ENCODE assay signal across 8 cellular contexts in genomic region chr19:1249990-1250298, GRCh38. TPM values are rescaled to one million over a fixed set of nuclear protein-coding genes. Genes with fewer than 3 reads are reported as not detected.
DNase-seq lines count a peak whose midpoint lies in the region; ATAC-seq and TF ChIP-seq lines count a peak whose summit lies in the region.

No MANE protein-coding gene starts in this region.

- ATAC-seq in GM18498 (IDR thresholded peaks at IDR 0.05; ENCODE audit: unreplicated experiment) (peak; percentile 0), T-cell (replicated peaks in 1 of 4) (no peak), GM18867 (IDR thresholded peaks at IDR 0.05; ENCODE audit: unreplicated experiment) (no peak), HG03432 (IDR thresholded peaks at IDR 0.05; ENCODE audit: unreplicated experiment) (no peak)

- H3K9me3 Mint-ChIP-seq in T-cell = no peaks in the 10 kb centered on the region

- 0 to 1% methylated on average over 45 of the region's 45 CpGs for WGBS in sigmoid colon, 2 donors

- peak overlapping the region; percentile 73 to 91 (median 82) for H3K4me3 Mint-ChIP-seq in T-cell

- H3K36me3 ChIP-seq in sigmoid colon = peaks cover 3 to 25% (median 10%) of the 10 kb centered on the region in 4 donors

- no peak for TF ChIP-seq CTCF in fibroblast of the aortic adventitia (IDR thresholded peaks at IDR 0.05; ENCODE audit: insufficient read depth, low read length)
- TF ChIP-seq CTCF in sigmoid colon (IDR thresholded peaks at IDR 0.05) = no peak

- H3K27ac Mint-ChIP-seq in T-cell = peak overlapping the region in 1 of 2 donors; percentile 73

- CTCF ChIA-PET in T-cell (lab: Charles Lee) = no interaction called here

- POLR2A ChIA-PET in T-cell (lab: Charles Lee) = no interaction called here

- TF ChIP-seq EP300 in sigmoid colon (IDR thresholded peaks at IDR 0.05) = no peak

- no peaks in the 10 kb centered on the region for H3K27me3 Mint-ChIP-seq in T-cell

- TF ChIP-seq POLR2A in sigmoid colon (IDR thresholded peaks at IDR 0.05) = peak; percentile 85 to 92

- H3K9me3 ChIP-seq in sigmoid colon = no peaks in the 10 kb centered on the region

- peaks cover 9% of the 10 kb centered on the region for H3K36me3 Mint-ChIP-seq in T-cell

- peak overlapping the region; percentile 96 to 100 (median 100) for H3K27ac ChIP-seq in sigmoid colon

- peaks cover 14 to 17% (median 15%) of the 10 kb centered on the region in 3 donors for H3K4me1 Mint-ChIP-seq in T-cell

- H3K27me3 ChIP-seq in sigmoid colon = no peaks in the 10 kb centered on the region

- H3K4me3 ChIP-seq in fibroblast of the aortic adventitia (ENCODE audit: low read depth, low read length) = peak overlapping the region; percentile 86
- H3K4me3 ChIP-seq in sigmoid colon = peak overlapping the region; percentile 75 to 96 (median 86)

- peaks cover 16 to 65% (median 60%) of the 10 kb centered on the region in 4 donors for H3K4me1 ChIP-seq in sigmoid colon

- intact Hi-C loops in sigmoid colon (cut with DNase I) = loop anchor here (1.0 kb wide), 1 partner anchor 16 kb away; no protein-coding TSS in a partner anchor

- no peak for DNase-seq in T-cell
- DNase-seq in fibroblast of the aortic adventitia (ENCODE audit: low read depth) = no peak
- DNase-seq in sigmoid colon = no peak
- DNase-seq in NCI-H1694 treated with DMSO at 0.1 percent for 48 hours (lab: John Stamatoyannopoulos, UW) = no peak
- no peak for DNase-seq in NOMO-1 (lab: John Stamatoyannopoulos, UW; ENCODE audit: unreplicated experiment in 2 of 2)

RNA-seq across cellular contexts. Expression of gene MIDN, which starts 1.6 kb away (rescaled TPM):
- 100 to 1,000 TPM in 1 of 5 donors, 10 to 100 TPM in 4; 54.0 to 161 (median 66.9) TPM for total RNA-seq in T-cell
- 23.2 and 32.5 TPM in 2 replicates for total RNA-seq in fibroblast of the aortic adventitia (ENCODE audit: low replicate concordance)
- 10 to 100 TPM; 14.6 to 70.3 (median 15.4) TPM for total RNA-seq in sigmoid colon
- polyA plus RNA-seq in sigmoid colon = 10 to 100 TPM; 42.1 to 87.0 (median 57.7) TPM

RNA-seq across cellular contexts. Expression of gene ATP5F1D, which starts 8.4 kb away (rescaled TPM):
- total RNA-seq in T-cell = 100 to 1,000 TPM; 117 to 233 (median 155) TPM
- 15.7 and 55.6 TPM in 2 replicates for total RNA-seq in fibroblast of the aortic adventitia (ENCODE audit: low replicate concordance)
- 100 to 1,000 TPM in 3 of 4 donors, 10 to 100 TPM in 1; 74.7 to 112 (median 104) TPM for total RNA-seq in sigmoid colon
- 100 to 1,000 TPM; 294 to 390 (median 352) TPM for polyA plus RNA-seq in sigmoid colon

RNA-seq across cellular contexts. Expression of gene CBARP, which starts 12.1 kb away (rescaled TPM):
- total RNA-seq in T-cell = under 1 TPM in 4 of 5 donors, not detected in 1; 0.08 to 0.36 (median 0.23) TPM
- total RNA-seq in fibroblast of the aortic adventitia (ENCODE audit: low replicate concordance) = 2.3 and 3.1 TPM in 2 replicates
- under 1 TPM in 3 of 4 donors, not detected in 1; 0.36 to 0.82 (median 0.81) TPM for total RNA-seq in sigmoid colon
- under 1 TPM in 1 of 3 donors, not detected in 2; 0.36 TPM for polyA plus RNA-seq in sigmoid colon

RNA-seq across cellular contexts. Expression of gene CIRBP, which starts 19.2 kb away (rescaled TPM):
- 100 to 1,000 TPM; 477 to 682 (median 657) TPM for total RNA-seq in T-cell
- 245 and 776 TPM in 2 replicates for total RNA-seq in fibroblast of the aortic adventitia (ENCODE audit: low replicate concordance)
- 1,000 to 10,000 TPM in 1 of 4 donors, 100 to 1,000 TPM in 3; 602 to 1,004 (median 791) TPM for total RNA-seq in sigmoid colon
- polyA plus RNA-seq in sigmoid colon = 100 to 1,000 TPM; 129 to 455 (median 265) TPM

RNA-seq across cellular contexts. Expression of gene FAM174C, which starts 25.4 kb away (rescaled TPM):
- total RNA-seq in T-cell (10 to 100 TPM; 42.1 to 69.8 (median 60.4) TPM), fibroblast of the aortic adventitia (ENCODE audit: low replicate concordance) (25.2 and 123 TPM in 2 replicates), sigmoid colon (10 to 100 TPM; 24.7 to 49.3 (median 29.8) TPM)
- polyA plus RNA-seq in sigmoid colon = 10 to 100 TPM; 37.0 to 87.8 (median 60.1) TPM
